ENCODE assay signal across 8 cellular contexts in genomic region chr10:32190890-32191491, GRCh38.
DNase-seq lines count a peak whose midpoint lies in the region; ATAC-seq and TF ChIP-seq lines count a peak whose summit lies in the region.

No MANE protein-coding gene starts in this region.

- peak; percentile 72 for TF ChIP-seq RAD21 in SK-N-SH (IDR thresholded peaks at IDR 0.05; ENCODE audit: low read length)

- no peaks in the 10 kb centered on the region for H4K20me1 ChIP-seq in SK-N-SH (ENCODE audit: insufficient read depth)

- H3K4me1 ChIP-seq in SK-N-SH (ENCODE audit: control insufficient read depth in 1 of 2, insufficient read depth in 2 of 2, low read depth in 1 of 2, low read length in 1 of 2): peaks cover 0 to 9% of the 10 kb centered on the region in 2 experiments; a peak in 1 of 4 replicates
- H3K4me1 ChIP-seq in psoas muscle: no peaks in the 10 kb centered on the region

- CTCF ChIA-PET in AG04449 (lab: Yijun Ruan, JAX): interaction anchor here (0.8 to 5.8 kb wide), 28 partner anchors 8 to 962 kb away, joined by 3 to 39 read pairs (median 5); no protein-coding TSS in a partner anchor
- CTCF ChIA-PET in SK-N-SH (lab: Yijun Ruan, JAX): interaction anchor here (0.6 to 2.4 kb wide), 28 partner anchors 9 to 818 kb away, joined by 3 to 14 read pairs (median 3); no protein-coding TSS in a partner anchor

- H3K9me3 ChIP-seq in SK-N-SH (no peaks in the 10 kb centered on the region), psoas muscle (no peaks in the 10 kb centered on the region)

- no peaks in the 10 kb centered on the region for H3K27me3 ChIP-seq in SK-N-SH (ENCODE audit: insufficient read depth)
- H3K27me3 ChIP-seq in psoas muscle (ENCODE audit: insufficient read depth in 3 of 3, low read length in 2 of 3): no peaks in the 10 kb centered on the region

- ATAC-seq in HG03135 (IDR thresholded peaks at IDR 0.05; ENCODE audit: unreplicated experiment) (peak; percentile 69), psoas muscle (peak in 2 of 4 donors; percentile 39 to 67)

- no peaks in the 10 kb centered on the region for H3K36me3 ChIP-seq in SK-N-SH (replicated peaks in 1 of 2; ENCODE audit: control insufficient read depth in 1 of 2, insufficient read depth in 2 of 2, low read length in 1 of 2)
- H3K36me3 ChIP-seq in psoas muscle (ENCODE audit: insufficient read depth in 1 of 2, low read depth in 1 of 2): no peaks in the 10 kb centered on the region

- no peak overlapping the region for H3K4me2 ChIP-seq in SK-N-SH

- peak overlapping the region; percentile 80; the same call in 1 of the 2 replicates for H2AFZ ChIP-seq in SK-N-SH (ENCODE audit: low read depth)

- DNase-seq in AG04449 (ENCODE audit: low read depth, low spot score): no peak
- no peak for DNase-seq in SK-N-SH
- peak; percentile 16 for DNase-seq in fibroblast of gingiva (ENCODE audit: low read depth)
- DNase-seq in psoas muscle: no peak
- DNase-seq in GOT3 (lab: John Stamatoyannopoulos, UW): no peak
- DNase-seq in NCI-H1930 (lab: John Stamatoyannopoulos, UW): no peak

- POLR2A ChIA-PET in AG04449 (lab: Yijun Ruan, JAX): no interaction called here
- POLR2A ChIA-PET in SK-N-SH (lab: Yijun Ruan, JAX): no interaction called here

- peaks cover 6% of the 10 kb centered on the region for H3F3A ChIP-seq in SK-N-SH (replicated peaks; ENCODE audit: insufficient read depth)

- H3K9ac ChIP-seq in SK-N-SH: no peak overlapping the region

- TF ChIP-seq CTCF in AG04449 (IDR thresholded peaks at IDR 0.05; ENCODE audit: insufficient read depth, low read length, missing control alignments) (peak; percentile 45), GM12875 (IDR thresholded peaks at IDR 0.05; ENCODE audit: borderline replicate concordance, insufficient read depth, low read depth, low read length) (peak; percentile 49), SK-N-SH (IDR thresholded peaks at IDR 0.05) (peak; percentile 83), psoas muscle (IDR thresholded peaks at IDR 0.05) (peak; percentile 82)

- H3K9me2 ChIP-seq in SK-N-SH: no peaks in the 10 kb centered on the region

- H3K4me3 ChIP-seq in AG04449 (ENCODE audit: low read depth, low read length): no peak overlapping the region
- H3K4me3 ChIP-seq in GM12875 (ENCODE audit: low read depth, low read length): no peak overlapping the region
- H3K4me3 ChIP-seq in SK-N-SH (ENCODE audit: low read depth in 2 of 2, low read length in 1 of 2): no peak overlapping the region
- H3K4me3 ChIP-seq in psoas muscle: no peak overlapping the region

- no peak for TF ChIP-seq EP300 in SK-N-SH (IDR thresholded peaks at IDR 0.05; ENCODE audit: borderline replicate concordance in 1 of 2, low read depth in 1 of 2, low read length in 1 of 2)

- H3K79me2 ChIP-seq in SK-N-SH (ENCODE audit: insufficient read depth): no peaks in the 10 kb centered on the region

- intact Hi-C loops in psoas muscle (cut with DNase I): loop anchor here (2.0 to 5.0 kb wide), 2 partner anchors 156 to 178 kb away; partner anchors contain the start of gene EPC1 (in 1 of the 2)

- H3K27ac ChIP-seq in SK-N-SH (ENCODE audit: low read depth in 2 of 2, low read length in 1 of 2): peak overlapping the region in 1 of 2 experiments; percentile 39; a peak in 1 of 4 replicates
- no peak overlapping the region for H3K27ac ChIP-seq in psoas muscle

TF ChIP-seq in SK-N-SH, 30 proteins besides CTCF, POLR2A, EP300 and RAD21:
- no peak for TF ChIP-seq USF1 (IDR thresholded peaks at IDR 0.05; ENCODE audit: borderline replicate concordance, low read depth)
- peak; percentile 66 for TF ChIP-seq SMC3 (IDR thresholded peaks at IDR 0.05; ENCODE audit: low read depth, low read length)
